Comparison of ENCODE assay signal across 18 cellular contexts in genomic region chr11:71282581-71283351, GRCh38. TPM values are rescaled to one million over a fixed set of nuclear protein-coding genes. Genes with fewer than 3 reads are reported as not detected.
DNase-seq lines count a peak whose midpoint lies in the region; ATAC-seq and TF ChIP-seq lines count a peak whose summit lies in the region.
"Had no signal": no experiment of that assay in that cellular context is flagged by ENCODE, and none has a peak within 500 bp of the region (broad histone marks: within the 10 kb centered on the region; RNA-seq: fewer than 3 reads in every experiment).

No MANE protein-coding gene starts in this region.

- H3K36me3 ChIP-seq in mucosa of descending colon (ENCODE audit: low read depth) = no peaks in the 10 kb centered on the region
- no peaks in the 10 kb centered on the region for H3K36me3 ChIP-seq in suprapubic skin
- H3K36me3 ChIP-seq: left lung, upper lobe of left lung had no signal

- no peaks in the 10 kb centered on the region for H3K9me3 ChIP-seq in mucosa of descending colon
- no peaks in the 10 kb centered on the region for H3K9me3 ChIP-seq in suprapubic skin
- H3K9me3 ChIP-seq: left lung, upper lobe of left lung had no signal

- no peak overlapping the region for H3K4me3 ChIP-seq in mucosa of descending colon
- H3K4me3 ChIP-seq in suprapubic skin = no peak overlapping the region
- H3K4me3 ChIP-seq: left lung, upper lobe of left lung had no signal

- POLR2A ChIA-PET in activated CD4-positive, alpha-beta T cell treated with anti-CD3 and anti-CD28 coated beads, Interleukin-2, amount 10 ng/mL, durations not matched to agents 7 days and 5 days (lab: Charles Lee) = no interaction called here

- H3K4me3 Mint-ChIP-seq in activated CD4-positive, alpha-beta T cell treated with anti-CD3 and anti-CD28 coated beads, Interleukin-2, amount 10 ng/mL, durations not matched to agents 7 days and 5 days = no peak overlapping the region
- H3K4me3 Mint-ChIP-seq: CD4-positive, CD25-positive, alpha-beta regulatory T cell; stimulated activated memory B cell treated with anti-CD40 and anti-IgM and Interleukin-4, amounts not matched to agents 10 μg/mL and 1 μg/mL and 100 μg/mL, for 72 hours; T-helper 1 cell treated with Interleukin-12 subunit alpha and Interleukin-12 subunit beta and Interleukin-4 antibody, amounts not matched to agents 30 μg/mL and 1 μg/mL, for 36 hours had no signal

- intact Hi-C loops in mucosa of descending colon (cut with DNase I, micrococcal nuclease) = no loop called here

- H3K27me3 ChIP-seq in suprapubic skin = no peaks in the 10 kb centered on the region
- H3K27me3 ChIP-seq: left lung, upper lobe of left lung had no signal

- H3K9me3 Mint-ChIP-seq in activated CD4-positive, alpha-beta T cell treated with anti-CD3 and anti-CD28 coated beads, Interleukin-2, amount 10 ng/mL, durations not matched to agents 7 days and 5 days = no peaks in the 10 kb centered on the region
- H3K9me3 Mint-ChIP-seq: T-helper 1 cell treated with Interleukin-12 subunit alpha and Interleukin-12 subunit beta and Interleukin-4 antibody, amounts not matched to agents 30 μg/mL and 1 μg/mL, for 36 hours had no signal

- H3K4me1 ChIP-seq in mucosa of descending colon (ENCODE audit: low read depth) = peaks cover 25% of the 10 kb centered on the region
- H3K4me1 ChIP-seq in suprapubic skin = peaks cover 30% of the 10 kb centered on the region

- 62% methylated on average over 11 of the region's 15 CpGs for WGBS in suprapubic skin

- no peak for TF ChIP-seq EP300 in suprapubic skin (IDR thresholded peaks at IDR 0.05)

- no peaks in the 10 kb centered on the region for H3K4me1 Mint-ChIP-seq in activated CD4-positive, alpha-beta T cell treated with anti-CD3 and anti-CD28 coated beads, Interleukin-2, amount 10 ng/mL, durations not matched to agents 7 days and 5 days
- H3K4me1 Mint-ChIP-seq: CD4-positive, CD25-positive, alpha-beta regulatory T cell; stimulated activated memory B cell treated with anti-CD40 and anti-IgM and Interleukin-4, amounts not matched to agents 10 μg/mL and 1 μg/mL and 100 μg/mL, for 72 hours had no signal

- peak; percentile 42 for ATAC-seq in mucosa of descending colon
- ATAC-seq: left lung; stimulated activated memory B cell treated with anti-CD40 and anti-IgM and Interleukin-4, amounts not matched to agents 10 μg/mL and 1 μg/mL and 100 μg/mL, for 72 hours had no signal

- TF ChIP-seq CTCF in VCaP (conservative IDR thresholded peaks at IDR 0.05) (no peak), mucosa of descending colon (IDR thresholded peaks at IDR 0.05) (no peak), suprapubic skin (IDR thresholded peaks at IDR 0.05) (no peak)

- H3K27ac Mint-ChIP-seq in activated CD4-positive, alpha-beta T cell treated with anti-CD3 and anti-CD28 coated beads, Interleukin-2, amount 10 ng/mL, durations not matched to agents 7 days and 5 days = no peak overlapping the region
- H3K27ac Mint-ChIP-seq: stimulated activated memory B cell treated with anti-CD40 and anti-IgM and Interleukin-4, amounts not matched to agents 10 μg/mL and 1 μg/mL and 100 μg/mL, for 72 hours; T-helper 1 cell treated with Interleukin-12 subunit alpha and Interleukin-12 subunit beta and Interleukin-4 antibody, amounts not matched to agents 30 μg/mL and 1 μg/mL, for 36 hours had no signal

- CTCF ChIA-PET in activated CD4-positive, alpha-beta T cell treated with anti-CD3 and anti-CD28 coated beads, Interleukin-2, amount 10 ng/mL, durations not matched to agents 7 days and 5 days (lab: Charles Lee) = no interaction called here

- peak; percentile 23 to 56 for DNase-seq in NCI-H526 (lab: John Stamatoyannopoulos, UW)
- no peak for DNase-seq in NCI-H526 treated with DMSO at 0.1 percent for 48 hours (lab: John Stamatoyannopoulos, UW)
- peak in 2 of 3 donors; percentile 46 to 61 for DNase-seq in mucosa of descending colon
- peak in 1 of 2 donors; percentile 82 for DNase-seq in suprapubic skin (ENCODE audit: low spot score in 2 of 2)
- DNase-seq in effector CD8-positive, alpha-beta T cell (lab: John Stamatoyannopoulos, UW) = no peak
- DNase-seq in stimulated activated CD4-positive, alpha-beta T cell treated with anti-CD3 and anti-CD28 coated beads, Interleukin-4, amount 100 ng/mL, for 4 hours = no peak
- no peak for DNase-seq in activated CD4-positive, alpha-beta T cell treated with anti-CD3 and anti-CD28 coated beads, Interleukin-2, amount 10 ng/mL, durations not matched to agents 7 days and 5 days
- DNase-seq: activated gamma-delta T cell; CD4-positive, CD25-positive, alpha-beta regulatory T cell; HCEC 1CT; left lung; NCI-H146; Right ventricle myocardium superior; upper lobe of left lung had no signal

- peak overlapping the region; percentile 100 for H3K27ac ChIP-seq in VCaP
- peak overlapping the region; percentile 80 for H3K27ac ChIP-seq in suprapubic skin
- H3K27ac ChIP-seq: left lung had no signal

- H3K27me3 Mint-ChIP-seq in activated CD4-positive, alpha-beta T cell treated with anti-CD3 and anti-CD28 coated beads, Interleukin-2, amount 10 ng/mL, durations not matched to agents 7 days and 5 days = no peaks in the 10 kb centered on the region

- no peak for TF ChIP-seq POLR2A in suprapubic skin (IDR thresholded peaks at IDR 0.05)

- H3K36me3 Mint-ChIP-seq in activated CD4-positive, alpha-beta T cell treated with anti-CD3 and anti-CD28 coated beads, Interleukin-2, amount 10 ng/mL, durations not matched to agents 7 days and 5 days (ENCODE audit: low read depth) = no peaks in the 10 kb centered on the region
- H3K36me3 Mint-ChIP-seq: CD4-positive, CD25-positive, alpha-beta regulatory T cell; stimulated activated memory B cell treated with anti-CD40 and anti-IgM and Interleukin-4, amounts not matched to agents 10 μg/mL and 1 μg/mL and 100 μg/mL, for 72 hours had no signal

RNA-seq across cellular contexts. Expression of gene SHANK2, which starts 30.4 kb away (rescaled TPM):
- total RNA-seq in mucosa of descending colon (10 to 100 TPM; 25.8 to 58.0 (median 38.7) TPM), suprapubic skin (10 to 100 TPM in 2 of 4 donors, 1 to 10 TPM in 2; 5.9 to 14.0 (median 10.1) TPM)
- total RNA-seq in activated CD4-positive, alpha-beta T cell treated with anti-CD3 and anti-CD28 coated beads, Interleukin-2, amount 10 ng/mL, durations not matched to agents 7 days and 5 days = not detected
- total RNA-seq: activated CD8-positive, alpha-beta memory T cell treated with anti-CD3 and anti-CD28 coated beads for 36 hours; CD4-positive, CD25-positive, alpha-beta regulatory T cell had no signal

Comparison
In these comparisons a context has a peak if more than half of its experiments do, and no peak if none do; other contexts are left out.
1. DNase-seq: peak in NCI-H526 (2 of 2) and mucosa of descending colon (2 of 3); none in NCI-H526 treated with DMSO at 0.1 percent for 48 hours (single experiment), effector CD8-positive, alpha-beta T cell (single experiment), stimulated activated CD4-positive, alpha-beta T cell treated with anti-CD3 and anti-CD28 coated beads, Interleukin-4, amount 100 ng/mL, for 4 hours (0 of 2) and activated CD4-positive, alpha-beta T cell treated with anti-CD3 and anti-CD28 coated beads, Interleukin-2, amount 10 ng/mL, durations not matched to agents 7 days and 5 days (single experiment).
2. RNA of gene SHANK2, which starts 30.4 kb away (total RNA-seq): 25.8 to 58.0 TPM in mucosa of descending colon and 5.9 to 14.0 TPM in suprapubic skin; not detected in activated CD4-positive, alpha-beta T cell treated with anti-CD3 and anti-CD28 coated beads, Interleukin-2, amount 10 ng/mL, durations not matched to agents 7 days and 5 days; every median in the first group is over 4 times any median in the second.